In the genomic region with DNA sequence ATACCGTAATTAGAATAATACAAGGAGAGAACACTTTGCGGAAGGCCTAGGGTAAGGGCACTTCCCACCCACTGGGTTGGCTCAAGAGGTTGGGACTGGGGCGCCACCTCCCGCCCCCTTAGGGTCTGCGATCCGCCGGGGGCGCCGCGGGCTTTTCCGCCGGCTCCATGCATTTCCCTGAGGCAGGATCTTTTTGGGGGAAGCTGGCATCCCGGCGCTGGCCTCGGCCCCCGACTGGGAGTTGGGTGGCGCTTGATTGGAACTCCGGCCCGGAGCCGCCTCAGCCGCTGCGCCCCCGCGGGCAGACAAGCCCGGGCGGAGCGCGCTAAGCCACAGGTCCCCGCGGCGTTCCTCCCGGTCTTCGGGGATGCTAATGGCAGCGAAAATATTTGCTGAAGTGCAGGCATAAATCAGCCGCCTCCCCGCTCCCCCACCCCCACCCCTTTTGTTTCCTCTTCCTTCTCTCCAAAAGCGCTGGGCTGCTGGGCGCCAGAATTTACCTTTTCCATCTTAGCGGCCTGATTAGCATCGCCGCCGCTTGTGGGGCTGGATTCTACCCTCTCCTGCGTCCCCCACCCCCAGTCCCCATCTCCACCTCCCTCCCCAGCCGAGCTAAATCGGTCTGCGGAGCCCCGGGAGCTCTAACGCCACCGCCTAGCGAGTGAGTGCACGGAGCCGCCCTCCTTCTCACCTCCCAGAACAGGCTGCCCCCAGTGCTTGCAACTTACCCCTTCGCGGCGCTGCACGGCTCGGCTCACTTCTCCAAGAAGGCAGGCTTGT, we compare ENCODE assay signal across 8 cellular contexts. TPM values are rescaled to one million over a fixed set of nuclear protein-coding genes. Genes with fewer than 3 reads are reported as not detected.
DNase-seq lines count a peak whose midpoint lies in the region; ATAC-seq and TF ChIP-seq lines count a peak whose summit lies in the region.

No MANE protein-coding gene starts in this region.

- H3K9me3 Mint-ChIP-seq in naive thymus-derived CD4-positive, alpha-beta T cell: peaks cover 0 to 2% (median 0%) of the 10 kb centered on the region in 11 donors

- no peaks in the 10 kb centered on the region for H3K9me3 ChIP-seq in RWPE2 (ENCODE audit: severe bottlenecking)
- no peaks in the 10 kb centered on the region for H3K9me3 ChIP-seq in esophagus muscularis mucosa
- no peaks in the 10 kb centered on the region for H3K9me3 ChIP-seq in naive thymus-derived CD4-positive, alpha-beta T cell (ENCODE audit: control insufficient read depth in 2 of 3, low read length in 3 of 3)

- WGBS in esophagus muscularis mucosa: 6% methylated on average over 46 of the region's 57 CpGs

- H3K36me3 ChIP-seq in RWPE2 (ENCODE audit: low read depth): no peaks in the 10 kb centered on the region
- H3K36me3 ChIP-seq in esophagus muscularis mucosa: no peaks in the 10 kb centered on the region
- no peaks in the 10 kb centered on the region for H3K36me3 ChIP-seq in naive thymus-derived CD4-positive, alpha-beta T cell (ENCODE audit: control insufficient read depth in 2 of 3, insufficient read depth in 3 of 3, low read length in 3 of 3)

- H3K4me3 ChIP-seq in RWPE2 (ENCODE audit: severe bottlenecking) (peak overlapping the region; percentile 32), esophagus muscularis mucosa (peak overlapping the region; percentile 62 to 69 (median 64))
- no peak overlapping the region for H3K4me3 ChIP-seq in naive thymus-derived CD4-positive, alpha-beta T cell (ENCODE audit: low read length)

- intact Hi-C loops in esophagus muscularis mucosa (cut with DNase I): no loop called here
- intact Hi-C loops in naive thymus-derived CD4-positive, alpha-beta T cell (cut with micrococcal nuclease): no loop called here

- CTCF ChIA-PET in naive thymus-derived CD4-positive, alpha-beta T cell (lab: Charles Lee): no interaction called here

- peak; percentile 53 for ATAC-seq in RWPE2 (ENCODE audit: low read depth)
- ATAC-seq in naive thymus-derived CD4-positive, alpha-beta T cell: peak; percentile 25
- ATAC-seq in HG03354 (IDR thresholded peaks at IDR 0.05; ENCODE audit: poor library complexity, severe bottlenecking, unreplicated experiment): no peak

- peaks cover 0 to 3% (median 0%) of the 10 kb centered on the region in 5 donors for H3K36me3 Mint-ChIP-seq in naive thymus-derived CD4-positive, alpha-beta T cell

- H3K27me3 Mint-ChIP-seq in naive thymus-derived CD4-positive, alpha-beta T cell: peaks cover 32 to 63% (median 39%) of the 10 kb centered on the region in 5 donors

- peaks cover 6 to 20% (median 10%) of the 10 kb centered on the region in 7 donors for H3K4me1 Mint-ChIP-seq in naive thymus-derived CD4-positive, alpha-beta T cell

- TF ChIP-seq EP300 in esophagus muscularis mucosa (IDR thresholded peaks at IDR 0.05): no peak

- H3K27ac ChIP-seq in RWPE2 (ENCODE audit: poor library complexity, severe bottlenecking): peak overlapping the region; percentile 0
- H3K27ac ChIP-seq in esophagus muscularis mucosa (replicated peaks in 1 of 4): peak overlapping the region; percentile 50 to 63 (median 56)
- H3K27ac ChIP-seq in naive thymus-derived CD4-positive, alpha-beta T cell (ENCODE audit: low read depth, low read length): no peak overlapping the region

- H3K4me3 Mint-ChIP-seq in naive thymus-derived CD4-positive, alpha-beta T cell: peak overlapping the region in 8 of 10 donors; percentile 43 to 76 (median 58)

- peaks cover 12% of the 10 kb centered on the region for H3K4me1 ChIP-seq in RWPE2 (ENCODE audit: insufficient read depth, poor library complexity, severe bottlenecking)
- H3K4me1 ChIP-seq in esophagus muscularis mucosa: peaks cover 39 to 49% (median 42%) of the 10 kb centered on the region in 4 donors
- H3K4me1 ChIP-seq in naive thymus-derived CD4-positive, alpha-beta T cell (ENCODE audit: control insufficient read depth in 2 of 2, insufficient read depth in 2 of 2, low read length in 2 of 2): peaks cover 0 to 4% of the 10 kb centered on the region in 2 donors

- no peak for TF ChIP-seq CTCF in RWPE2 (IDR thresholded peaks at IDR 0.05; ENCODE audit: poor library complexity, severe bottlenecking)
- no peak for TF ChIP-seq CTCF in esophagus muscularis mucosa (IDR thresholded peaks at IDR 0.05)

- no peak overlapping the region for H3K27ac Mint-ChIP-seq in naive thymus-derived CD4-positive, alpha-beta T cell

- no peak for TF ChIP-seq POLR2A in esophagus muscularis mucosa (IDR thresholded peaks at IDR 0.05; ENCODE audit: low read depth)

- H3K27me3 ChIP-seq in RWPE2 (ENCODE audit: insufficient read depth, poor library complexity, severe bottlenecking) (no peaks in the 10 kb centered on the region), esophagus muscularis mucosa (no peaks in the 10 kb centered on the region)
- H3K27me3 ChIP-seq in naive thymus-derived CD4-positive, alpha-beta T cell (ENCODE audit: control insufficient read depth in 2 of 2, insufficient read depth in 2 of 2, low read length in 2 of 2): peaks cover 0 to 9% of the 10 kb centered on the region in 2 donors

- POLR2A ChIA-PET in naive thymus-derived CD4-positive, alpha-beta T cell (lab: Charles Lee): no interaction called here

- peak; percentile 38 for DNase-seq in NCI-H2171 treated with DMSO at 0.1 percent for 48 hours (lab: John Stamatoyannopoulos, UW)
- DNase-seq in NCI-H2171 (lab: John Stamatoyannopoulos, UW): no peak
- DNase-seq in RWPE2 (ENCODE audit: low spot score): peak; percentile 68
- no peak for DNase-seq in esophagus muscularis mucosa (ENCODE audit: extremely low spot score)
- no peak for DNase-seq in naive thymus-derived CD4-positive, alpha-beta T cell
- no peak for DNase-seq in activated gamma-delta T cell treated with Interleukin-2 at 50 U/mL for 16 hours
- DNase-seq in epidermal melanocyte (ENCODE audit: insufficient read length, low spot score): no peak

RNA-seq across cellular contexts. Expression of a gene that starts 5.1 kb away (rescaled TPM):
- total RNA-seq in esophagus muscularis mucosa: 1 to 10 TPM; 2.1 to 3.7 (median 2.8) TPM
- under 1 TPM in 2 of 5 experiments, not detected in 3; 0.08 TPM for total RNA-seq in naive thymus-derived CD4-positive, alpha-beta T cell
- not detected for polyA plus RNA-seq in naive thymus-derived CD4-positive, alpha-beta T cell

Comparison
In these comparisons a context has a peak if more than half of its experiments do, and no peak if none do; other contexts are left out.
1. DNase-seq: peak in NCI-H2171 treated with DMSO at 0.1 percent for 48 hours (single experiment) and RWPE2 (single experiment); none in NCI-H2171 (single experiment), esophagus muscularis mucosa (single experiment), naive thymus-derived CD4-positive, alpha-beta T cell (0 of 9), activated gamma-delta T cell treated with Interleukin-2 at 50 U/mL for 16 hours (single experiment) and epidermal melanocyte (single experiment).